Comparison of ENCODE assay signal across 1 cellular context in the genomic region with DNA sequence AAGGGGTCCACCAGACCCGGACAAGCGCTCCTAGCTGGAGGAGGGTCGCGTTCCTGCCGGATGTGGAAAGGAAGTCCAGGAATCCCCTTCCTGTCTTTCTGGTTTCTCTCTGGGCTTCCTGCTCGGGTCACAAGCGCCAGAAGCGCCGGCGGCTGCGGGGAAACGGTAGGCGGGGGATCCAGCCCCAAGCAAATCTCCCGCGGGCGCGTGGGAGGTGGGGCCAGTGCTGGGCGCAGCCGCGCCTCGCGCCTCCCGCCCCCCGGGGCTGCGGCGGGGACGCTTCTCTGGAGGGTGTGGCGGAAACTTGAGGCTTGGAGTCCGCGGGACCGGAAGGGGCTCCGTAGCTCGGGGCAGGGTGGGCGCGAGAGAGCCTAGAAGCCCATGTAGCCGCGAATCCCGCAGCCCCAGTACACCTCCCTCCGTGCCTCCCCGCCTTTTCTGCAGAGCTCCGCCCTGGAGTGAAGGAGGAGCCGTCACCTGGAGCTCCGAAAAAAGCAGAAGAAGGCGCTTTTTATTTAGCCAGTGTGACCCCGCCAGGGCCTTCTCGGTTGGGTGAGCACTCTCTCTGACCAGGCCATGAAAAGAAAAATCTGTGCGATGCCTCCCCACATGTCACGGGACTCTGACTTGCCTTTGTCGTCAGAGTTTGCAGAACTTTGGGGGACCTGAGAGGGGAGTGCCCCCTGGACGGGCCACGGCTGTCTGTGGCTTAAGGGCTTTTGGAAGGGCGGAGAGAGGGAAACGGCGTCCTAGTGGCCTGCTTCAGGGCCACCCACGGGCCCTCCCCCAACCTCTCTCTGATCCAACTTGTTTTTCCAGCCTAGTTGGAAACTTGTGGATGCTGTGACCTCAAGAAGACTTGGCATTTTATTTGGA.
TF ChIP-seq lines count a peak whose summit lies in the region.

No MANE protein-coding gene starts in this region.

TF ChIP-seq in K562, 482 proteins besides CTCF, POLR2A, EP300 and RAD21 (continued from another document and continues in another):
- TF ChIP-seq, protein P1, sequence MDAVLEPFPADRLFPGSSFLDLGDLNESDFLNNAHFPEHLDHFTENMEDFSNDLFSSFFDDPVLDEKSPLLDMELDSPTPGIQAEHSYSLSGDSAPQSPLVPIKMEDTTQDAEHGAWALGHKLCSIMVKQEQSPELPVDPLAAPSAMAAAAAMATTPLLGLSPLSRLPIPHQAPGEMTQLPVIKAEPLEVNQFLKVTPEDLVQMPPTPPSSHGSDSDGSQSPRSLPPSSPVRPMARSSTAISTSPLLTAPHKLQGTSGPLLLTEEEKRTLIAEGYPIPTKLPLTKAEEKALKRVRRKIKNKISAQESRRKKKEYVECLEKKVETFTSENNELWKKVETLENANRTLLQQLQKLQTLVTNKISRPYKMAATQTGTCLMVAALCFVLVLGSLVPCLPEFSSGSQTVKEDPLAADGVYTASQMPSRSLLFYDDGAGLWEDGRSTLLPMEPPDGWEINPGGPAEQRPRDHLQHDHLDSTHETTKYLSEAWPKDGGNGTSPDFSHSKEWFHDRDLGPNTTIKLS (IDR thresholded peaks at IDR 0.05; ENCODE audit: borderline replicate concordance, low read depth), result no peak
- TF ChIP-seq NFATC3 (IDR thresholded peaks at IDR 0.05) (no peak), ZNF436 (CRISPR knock-in tag; IDR thresholded peaks at IDR 0.05) (no peak), NEUROD1 (IDR thresholded peaks at IDR 0.05; ENCODE audit: borderline replicate concordance, low read depth, low read length, partially characterized antibody) (no peak), EP400 (IDR thresholded peaks at IDR 0.05) (peak; percentile 44; the same call in 1 of the 2 replicates), KLF1 (tag; IDR thresholded peaks at IDR 0.05) (peak; percentile 70; the same call in 1 of the 2 replicates), YY1 (IDR thresholded peaks at IDR 0.05; ENCODE audit: borderline replicate concordance in 1 of 3, control insufficient read depth in 1 of 3, extremely low read depth in 1 of 3, insufficient read depth in 3 of 3, insufficient read length in 1 of 3, insufficient replicate concordance in 2 of 3, low read depth in 1 of 3, low read length in 2 of 3) (peak in 2 of 3 experiments; percentile 6 to 51), ZNF395 (CRISPR knock-in tag; IDR thresholded peaks at IDR 0.05) (0 out of 2 replicates have a peak, but pooled peaks have one; percentile 56), ZNF217 (CRISPR knock-in tag; IDR thresholded peaks at IDR 0.05) (no peak), TAF1 (IDR thresholded peaks at IDR 0.05; ENCODE audit: control insufficient read depth, extremely low read depth, insufficient read depth, low read length, severe bottlenecking) (peak; percentile 28), HIVEP1 (CRISPR knock-in tag; IDR thresholded peaks at IDR 0.05) (no peak), MGA (IDR thresholded peaks at IDR 0.05) (peak; percentile 83), NFIX (CRISPR knock-in tag; IDR thresholded peaks at IDR 0.05; ENCODE audit: low read depth) (no peak), MAX (CRISPR knock-in tag; IDR thresholded peaks at IDR 0.05) (peak; percentile 93), SIN3B (IDR thresholded peaks at IDR 0.05; ENCODE audit: low read depth) (no peak), ZNF431 (CRISPR knock-in tag; IDR thresholded peaks at IDR 0.05) (0 out of 2 replicates have a peak, but pooled peaks have one; percentile 79), PRMT5 (CRISPR knock-in tag; IDR thresholded peaks at IDR 0.05) (no peak), MNT (conservative IDR thresholded peaks at IDR 0.05) (peak; percentile 38 to 73; a peak in 3 of 4 replicates), WHSC1 (IDR thresholded peaks at IDR 0.05; ENCODE audit: low read length) (no peak), ARID1B (IDR thresholded peaks at IDR 0.05) (0 out of 2 replicates have a peak, but pooled peaks have one; percentile 11), ZFX (CRISPR knock-in tag; IDR thresholded peaks at IDR 0.05) (peak; percentile 82), TRIM28 (IDR thresholded peaks at IDR 0.05) (no peak), FOS (IDR thresholded peaks at IDR 0.05; ENCODE audit: extremely low read depth, insufficient read length) (no peak), ZNF583 (CRISPR knock-in tag; IDR thresholded peaks at IDR 0.05) (no peak), MBD2 (IDR thresholded peaks at IDR 0.05; ENCODE audit: borderline replicate concordance, low read depth) (no peak), ZBTB2 (IDR thresholded peaks at IDR 0.05) (no peak), GABPB1 (CRISPR knock-in tag; IDR thresholded peaks at IDR 0.05) (peak; percentile 64; the same call in 1 of the 2 replicates)
- TF ChIP-seq, protein P2, sequence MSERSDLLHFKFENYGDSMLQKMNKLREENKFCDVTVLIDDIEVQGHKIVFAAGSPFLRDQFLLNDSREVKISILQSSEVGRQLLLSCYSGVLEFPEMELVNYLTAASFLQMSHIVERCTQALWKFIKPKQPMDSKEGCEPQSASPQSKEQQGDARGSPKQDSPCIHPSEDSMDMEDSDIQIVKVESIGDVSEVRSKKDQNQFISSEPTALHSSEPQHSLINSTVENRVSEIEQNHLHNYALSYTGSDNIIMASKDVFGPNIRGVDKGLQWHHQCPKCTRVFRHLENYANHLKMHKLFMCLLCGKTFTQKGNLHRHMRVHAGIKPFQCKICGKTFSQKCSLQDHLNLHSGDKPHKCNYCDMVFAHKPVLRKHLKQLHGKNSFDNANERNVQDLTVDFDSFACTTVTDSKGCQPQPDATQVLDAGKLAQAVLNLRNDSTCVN (CRISPR knock-in tag; IDR thresholded peaks at IDR 0.05), result no peak
